26 cellular contexts compared by ENCODE assay signal in genomic region chr20:12372557-12372956, GRCh38.
A peak's percentile ranks its signal among the peaks of the same experiment; 100 is the strongest.
DNase-seq lines count a peak whose midpoint lies in the region; ATAC-seq and TF ChIP-seq lines count a peak whose summit lies in the region.
"Had no signal": no experiment of that assay in that cellular context is flagged by ENCODE, and none has a peak within 500 bp of the region (broad histone marks: within the 10 kb centered on the region; RNA-seq: fewer than 3 reads in every experiment).

No MANE protein-coding gene starts in this region.

- H3K9me3 ChIP-seq in H9 (ENCODE audit: control insufficient read depth, low read depth, low read length) = no peaks in the 10 kb centered on the region
- H3K9me3 ChIP-seq: body of pancreas, SJSA1 had no signal

- H2BK20ac ChIP-seq in H9 (ENCODE audit: low read depth, low read length, poor library complexity, severe bottlenecking) = no peak overlapping the region

- no peak overlapping the region for H3T11ph ChIP-seq in H9 (ENCODE audit: low read length)

- H4K20me1 ChIP-seq in H9 (ENCODE audit: control insufficient read depth, insufficient read depth, insufficient read length) = no peaks in the 10 kb centered on the region

- no peak overlapping the region for H2BK5ac ChIP-seq in H9 (ENCODE audit: insufficient read length, low read length)

- no peak overlapping the region for H4K91ac ChIP-seq in H9 (ENCODE audit: insufficient read length, low read depth, low read length)

- no peaks in the 10 kb centered on the region for H3K23me2 ChIP-seq in H9 (ENCODE audit: insufficient read length, low read depth, low read length, poor library complexity, severe bottlenecking)

- H3K36me3 Mint-ChIP-seq in H9 (ENCODE audit: insufficient read depth in 1 of 3, low read depth in 3 of 3) = no peaks in the 10 kb centered on the region
- H3K36me3 Mint-ChIP-seq: memory B cell; stimulated activated memory B cell treated with anti-CD40 and anti-IgM and Interleukin-4, amounts not matched to agents 10 μg/mL and 1 μg/mL and 100 μg/mL, for 72 hours; type B pancreatic cell had no signal

- no peaks in the 10 kb centered on the region for H3K27me3 Mint-ChIP-seq in H9 (ENCODE audit: low read depth)
- H3K27me3 Mint-ChIP-seq: activated T-helper 17 cell treated with anti-CD3 and anti-CD28 coated beads, Interleukin-2, amount 50 U/mL, for 72 hours; dendritic cell treated with granulocyte-macrophage colony-stimulating factor and Interleukin-4, amounts not matched to agents 40 ng/mL and 50 ng/mL, for 4 days; memory B cell; stimulated activated memory B cell treated with anti-CD40 and anti-IgM and Interleukin-4, amounts not matched to agents 10 μg/mL and 1 μg/mL and 100 μg/mL, for 72 hours; type B pancreatic cell had no signal

- no peak overlapping the region for H2BK120ac ChIP-seq in H9 (ENCODE audit: low read depth, low read length, poor library complexity, severe bottlenecking)

- H3K27me3 ChIP-seq in H9 (ENCODE audit: insufficient read depth, low read length) = no peaks in the 10 kb centered on the region
- H3K27me3 ChIP-seq: body of pancreas, SJSA1 had no signal

- H2BK12ac ChIP-seq in H9 (ENCODE audit: insufficient read length, low read depth, low read length) = no peak overlapping the region

- WGBS in H9 (ENCODE audit: extremely low coverage, insufficient read length, low lambda C conversion rate) = no CpG with 5 or more reads among the region's 1 CpG

- H3K56ac ChIP-seq in H9 (ENCODE audit: insufficient read length, low read depth, low read length) = no peak overlapping the region

- H3K4ac ChIP-seq in H9 (ENCODE audit: low read depth, low read length) = no peak overlapping the region

- TF ChIP-seq CTCF in H9 (conservative IDR thresholded peaks at IDR 0.05) = no peak

- H3K4me1 Mint-ChIP-seq in H9 = 0 out of 4 replicates have a peak, but pooled peaks cover 0 to 3% of the 10 kb centered on the region in 2 experiments
- H3K4me1 Mint-ChIP-seq: activated T-helper 17 cell treated with anti-CD3 and anti-CD28 coated beads, Interleukin-2, amount 50 U/mL, for 72 hours; memory B cell; stimulated activated memory B cell treated with anti-CD40 and anti-IgM and Interleukin-4, amounts not matched to agents 10 μg/mL and 1 μg/mL and 100 μg/mL, for 72 hours had no signal

- H3K79me1 ChIP-seq in H9 (ENCODE audit: insufficient read depth, low read depth, low read length, poor library complexity, severe bottlenecking) = no peaks in the 10 kb centered on the region

- H3K4me1 ChIP-seq in H9 (ENCODE audit: insufficient read depth, low read length) = no peaks in the 10 kb centered on the region; the same call in 1 of the 2 replicates
- H3K4me1 ChIP-seq: body of pancreas, SJSA1 had no signal

- no peak overlapping the region for H2AK5ac ChIP-seq in H9 (ENCODE audit: insufficient read length, low read length)

- H3K9ac ChIP-seq in H9 (ENCODE audit: extremely low read depth, insufficient read length, low read length) = no peak overlapping the region

- no peak overlapping the region for H3K18ac ChIP-seq in H9 (ENCODE audit: insufficient read length, low read depth, low read length)

- peak overlapping the region in 1 of 3 experiments; percentile 45; a peak in 1 of 7 replicates for H3K27ac Mint-ChIP-seq in H9
- H3K27ac Mint-ChIP-seq: activated CD8-positive, alpha-beta T cell treated with anti-CD3 and anti-CD28 coated beads, Interleukin-2, amount 10 ng/mL, durations not matched to agents 7 days and 5 days; activated T-helper 17 cell treated with anti-CD3 and anti-CD28 coated beads, Interleukin-2, amount 50 U/mL, for 72 hours; dendritic cell treated with granulocyte-macrophage colony-stimulating factor and Interleukin-4, amounts not matched to agents 40 ng/mL and 50 ng/mL, for 4 days; GM23338; HFFc6; memory B cell; stimulated activated memory B cell treated with anti-CD40 and anti-IgM and Interleukin-4, amounts not matched to agents 10 μg/mL and 1 μg/mL and 100 μg/mL, for 72 hours; type B pancreatic cell had no signal

- no peak overlapping the region for H4K8ac ChIP-seq in H9 (replicated peaks; ENCODE audit: insufficient read length, low read depth, low read length)

- no peak overlapping the region for H2BK15ac ChIP-seq in H9 (ENCODE audit: low read depth, low read length)

- no peak overlapping the region for H3K23ac ChIP-seq in H9 (ENCODE audit: insufficient read length, low read depth, low read length)

- no peak overlapping the region for H3K4me3 Mint-ChIP-seq in H9
- H3K4me3 Mint-ChIP-seq: activated CD8-positive, alpha-beta T cell treated with anti-CD3 and anti-CD28 coated beads, Interleukin-2, amount 10 ng/mL, durations not matched to agents 7 days and 5 days; activated T-helper 17 cell treated with anti-CD3 and anti-CD28 coated beads, Interleukin-2, amount 50 U/mL, for 72 hours; dendritic cell treated with granulocyte-macrophage colony-stimulating factor and Interleukin-4, amounts not matched to agents 40 ng/mL and 50 ng/mL, for 4 days; GM23338; HFFc6; memory B cell; stimulated activated memory B cell treated with anti-CD40 and anti-IgM and Interleukin-4, amounts not matched to agents 10 μg/mL and 1 μg/mL and 100 μg/mL, for 72 hours; type B pancreatic cell had no signal

- H3K27ac ChIP-seq in H9 (ENCODE audit: insufficient read length, low read depth, low read length) = no peak overlapping the region
- H3K27ac ChIP-seq: body of pancreas, SJSA1, VCaP had no signal

- H3K4me2 ChIP-seq in H9 (ENCODE audit: insufficient read depth, insufficient read length, low read length) = no peak overlapping the region
- H3K4me2 ChIP-seq: GM23338 had no signal

- no peak overlapping the region for H3K14ac ChIP-seq in H9 (ENCODE audit: insufficient read depth, low read length)

- no peak overlapping the region for H4K5ac ChIP-seq in H9 (ENCODE audit: insufficient read length, low read depth, low read length)

- peaks cover 0 to 4% of the 10 kb centered on the region in 2 experiments; a peak in 1 of 5 replicates for H3K9me3 Mint-ChIP-seq in H9
- H3K9me3 Mint-ChIP-seq: type B pancreatic cell had no signal

- no peak for ATAC-seq in HG03108 (IDR thresholded peaks at IDR 0.05; ENCODE audit: unreplicated experiment)
- ATAC-seq: activated CD8-positive, alpha-beta T cell treated with anti-CD3 and anti-CD28 coated beads, Interleukin-2, amount 10 ng/mL, durations not matched to agents 7 days and 5 days; activated T-helper 17 cell treated with anti-CD3 and anti-CD28 coated beads, Interleukin-2, amount 50 U/mL, for 72 hours; body of pancreas; GM23338; K562; left lobe of liver; stimulated activated memory B cell treated with anti-CD40 and anti-IgM and Interleukin-4, amounts not matched to agents 10 μg/mL and 1 μg/mL and 100 μg/mL, for 72 hours had no signal

- H2AFZ ChIP-seq in H9 (ENCODE audit: low read length) = no peak overlapping the region

- peak; percentile 92 for DNase-seq in DMS53 (lab: John Stamatoyannopoulos, UW)
- peak; percentile 44 to 97 (median 85) for DNase-seq in NCI-H1417 (lab: John Stamatoyannopoulos, UW)
- DNase-seq in NCI-H345 (lab: John Stamatoyannopoulos, UW) = peak; percentile 92
- peak; percentile 79 for DNase-seq in SHP77 treated with DMSO at 0.1 percent for 48 hours (lab: John Stamatoyannopoulos, UW)
- no peak for DNase-seq in NCI-H1694 (lab: John Stamatoyannopoulos, UW)
- DNase-seq in H9 = no peak
- DNase-seq: activated CD4-positive, alpha-beta T cell treated with anti-CD3 and anti-CD28 coated beads for 4 hours; activated CD8-positive, alpha-beta T cell treated with anti-CD3 and anti-CD28 coated beads, Interleukin-2, amount 10 ng/mL, durations not matched to agents 7 days and 5 days; activated naive CD4-positive, alpha-beta T cell treated with anti-CD3 and anti-CD28 coated beads, Interleukin-2, amount 50 U/mL, for 16 hours; body of pancreas; C1 segment of cervical spinal cord; HFFc6; NCI-H524 treated with DMSO at 0.1 percent for 48 hours; substantia nigra; T1000 had no signal

- no peaks in the 10 kb centered on the region for H3K79me2 ChIP-seq in H9 (ENCODE audit: insufficient read depth, low read length)

Comparison
In these comparisons a context has a peak if more than half of its experiments do, and no peak if none do; other contexts are left out.
1. DNase-seq: peak in DMS53 (single experiment), NCI-H1417 (3 of 3), NCI-H345 (single experiment) and SHP77 treated with DMSO at 0.1 percent for 48 hours (single experiment); none in NCI-H1694 (single experiment) and H9 (single experiment).